In the genomic region with DNA sequence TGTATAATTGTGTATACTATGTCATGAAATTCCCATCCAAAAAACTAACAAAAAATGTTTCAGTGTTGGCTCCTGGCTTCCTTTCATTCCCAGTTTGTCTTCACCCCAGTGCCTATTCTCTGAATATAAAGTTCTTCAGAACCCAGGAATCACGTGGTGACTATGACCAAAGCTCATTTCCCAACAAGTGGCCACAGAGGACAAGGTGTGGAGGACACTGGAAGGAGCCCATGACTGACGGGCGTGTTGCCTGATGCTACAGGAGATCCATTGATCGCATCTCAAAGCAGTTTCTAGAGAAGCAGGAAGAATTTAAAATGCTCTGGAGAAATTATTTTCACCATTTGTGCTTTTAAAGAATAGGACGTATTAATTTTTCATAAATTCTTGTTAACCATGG, we compare ENCODE assay signal across 17 cellular contexts. TPM values are rescaled to one million over a fixed set of nuclear protein-coding genes. Genes with fewer than 3 reads are reported as not detected.
DNase-seq lines count a peak whose midpoint lies in the region; ATAC-seq and TF ChIP-seq lines count a peak whose summit lies in the region.
"Had no signal": no experiment of that assay in that cellular context is flagged by ENCODE, and none has a peak within 500 bp of the region (broad histone marks: within the 10 kb centered on the region; RNA-seq: fewer than 3 reads in every experiment).

No MANE protein-coding gene starts in this region.

- H3K4me3 ChIP-seq in BE2C (ENCODE audit: low read depth, low read length): peak overlapping the region; percentile 35
- H3K4me3 ChIP-seq in WERI-Rb-1 (ENCODE audit: low read depth, low read length): peak overlapping the region; percentile 20
- H3K4me3 ChIP-seq in right lobe of liver: peak overlapping the region in 1 of 3 donors; percentile 31
- H3K4me3 ChIP-seq in parathyroid adenoma (ENCODE audit: low read depth, low read length): no peak overlapping the region
- H3K4me3 ChIP-seq: BLaER1 treated with 17β-estradiol and CSF1 and Interleukin-3, amounts not matched to agents 10 nM and 100 nM; GM23248 had no signal

- H3K27ac ChIP-seq in WERI-Rb-1 (no peak overlapping the region), right lobe of liver (peak overlapping the region in 2 of 3 donors; percentile 29 to 67), parathyroid adenoma (no peak overlapping the region)
- H3K27ac ChIP-seq: BLaER1 treated with 17β-estradiol and CSF1 and Interleukin-3, amounts not matched to agents 10 nM and 100 nM; GM23248 had no signal

- peak overlapping the region; percentile 48 for H2AFZ ChIP-seq in parathyroid adenoma
- H2AFZ ChIP-seq: GM23248 had no signal

- DNase-seq in BE2C (no peak), WERI-Rb-1 (no peak), right lobe of liver (no peak), cerebellum (ENCODE audit: low spot score) (no peak), amygdala (lab: John Stamatoyannopoulos, UW) (no peak), RKO (ENCODE audit: low spot score) (no peak)
- DNase-seq: 8988T; AML-193; Calu3; CD4-positive, CD25-positive, alpha-beta regulatory T cell; DMS 273 treated with DMSO at 0.1 percent for 48 hours; GM23248; H7 had no signal

- no peak for TF ChIP-seq POLR2A in right lobe of liver (IDR thresholded peaks at IDR 0.05)

- H3K27me3 ChIP-seq in BE2C (no peaks in the 10 kb centered on the region), WERI-Rb-1 (ENCODE audit: insufficient read depth, low read depth, severe bottlenecking) (no peaks in the 10 kb centered on the region), right lobe of liver (no peaks in the 10 kb centered on the region), parathyroid adenoma (ENCODE audit: control insufficient read depth, insufficient read depth, low read length) (no peaks in the 10 kb centered on the region)

- H3K4me2 ChIP-seq in parathyroid adenoma (ENCODE audit: low read length): peak overlapping the region; percentile 50

- H3K4me1 ChIP-seq in BE2C (peaks cover 4% of the 10 kb centered on the region; the same call in 1 of the 2 replicates), right lobe of liver (no peaks in the 10 kb centered on the region), parathyroid adenoma (no peaks in the 10 kb centered on the region)

- ATAC-seq in right lobe of liver: peak; percentile 53 to 82 (median 78)
- ATAC-seq in HG02870 (IDR thresholded peaks at IDR 0.05; ENCODE audit: unreplicated experiment): no peak

- no peaks in the 10 kb centered on the region for H3K9me3 ChIP-seq in BE2C
- H3K9me3 ChIP-seq in WERI-Rb-1 (ENCODE audit: severe bottlenecking): no peaks in the 10 kb centered on the region
- H3K9me3 ChIP-seq in right lobe of liver: no peaks in the 10 kb centered on the region
- no peaks in the 10 kb centered on the region for H3K9me3 ChIP-seq in parathyroid adenoma (ENCODE audit: control insufficient read depth, low read length)

- 48% methylated on average over 5 of the region's 5 CpGs for WGBS in right lobe of liver (ENCODE audit: insufficient coverage, low coverage, low lambda C conversion rate, missing lambda C conversion rate)

- intact Hi-C loops in right lobe of liver (cut with DNase I): no loop called here

- TF ChIP-seq CTCF in BE2C (IDR thresholded peaks at IDR 0.05; ENCODE audit: low read depth, low read length): no peak
- TF ChIP-seq CTCF in WERI-Rb-1 (IDR thresholded peaks at IDR 0.05; ENCODE audit: low read depth, low read length): no peak
- TF ChIP-seq CTCF in right lobe of liver (IDR thresholded peaks at IDR 0.05): no peak
- TF ChIP-seq CTCF in parathyroid adenoma (IDR thresholded peaks at IDR 0.05): no peak

- no peaks in the 10 kb centered on the region for H3K79me2 ChIP-seq in parathyroid adenoma

- H3K9ac ChIP-seq in parathyroid adenoma: no peak overlapping the region
- H3K9ac ChIP-seq: BLaER1 treated with 17β-estradiol and CSF1 and Interleukin-3, amounts not matched to agents 10 nM and 100 nM; GM23248 had no signal

- H3K36me3 ChIP-seq in BE2C: no peaks in the 10 kb centered on the region
- no peaks in the 10 kb centered on the region for H3K36me3 ChIP-seq in WERI-Rb-1
- H3K36me3 ChIP-seq in right lobe of liver: no peaks in the 10 kb centered on the region
- H3K36me3 ChIP-seq in parathyroid adenoma (ENCODE audit: control insufficient read depth, insufficient read depth, low read length): no peaks in the 10 kb centered on the region
- H3K36me3 ChIP-seq: BLaER1 treated with 17β-estradiol and CSF1 and Interleukin-3, amounts not matched to agents 10 nM and 100 nM had no signal

RNA-seq across cellular contexts. Expression of a gene that starts 7.4 kb away (rescaled TPM):
- 0.51 TPM for polyA plus RNA-seq in BE2C (2012; ENCODE audit: insufficient read depth, insufficient read length, low read depth)
- total RNA-seq in right lobe of liver: 10 to 100 TPM in 5 of 6 experiments, 1 to 10 TPM in 1; 5.1 to 27.4 (median 12.7) TPM
- total RNA-seq in cerebellum: 2.9 TPM
- total RNA-seq: Calu3; CD4-positive, CD25-positive, alpha-beta regulatory T cell; Daoy had no signal
- polyA plus RNA-seq: CD4-positive, CD25-positive, alpha-beta regulatory T cell had no signal

Comparison
In these comparisons a context has a peak if more than half of its experiments do, and no peak if none do; other contexts are left out.
1. H3K27ac ChIP-seq: peak in right lobe of liver (2 of 3); none in WERI-Rb-1 (single experiment) and parathyroid adenoma (single experiment).